Comparison of ENCODE assay signal across 2 cellular contexts in the genomic region with DNA sequence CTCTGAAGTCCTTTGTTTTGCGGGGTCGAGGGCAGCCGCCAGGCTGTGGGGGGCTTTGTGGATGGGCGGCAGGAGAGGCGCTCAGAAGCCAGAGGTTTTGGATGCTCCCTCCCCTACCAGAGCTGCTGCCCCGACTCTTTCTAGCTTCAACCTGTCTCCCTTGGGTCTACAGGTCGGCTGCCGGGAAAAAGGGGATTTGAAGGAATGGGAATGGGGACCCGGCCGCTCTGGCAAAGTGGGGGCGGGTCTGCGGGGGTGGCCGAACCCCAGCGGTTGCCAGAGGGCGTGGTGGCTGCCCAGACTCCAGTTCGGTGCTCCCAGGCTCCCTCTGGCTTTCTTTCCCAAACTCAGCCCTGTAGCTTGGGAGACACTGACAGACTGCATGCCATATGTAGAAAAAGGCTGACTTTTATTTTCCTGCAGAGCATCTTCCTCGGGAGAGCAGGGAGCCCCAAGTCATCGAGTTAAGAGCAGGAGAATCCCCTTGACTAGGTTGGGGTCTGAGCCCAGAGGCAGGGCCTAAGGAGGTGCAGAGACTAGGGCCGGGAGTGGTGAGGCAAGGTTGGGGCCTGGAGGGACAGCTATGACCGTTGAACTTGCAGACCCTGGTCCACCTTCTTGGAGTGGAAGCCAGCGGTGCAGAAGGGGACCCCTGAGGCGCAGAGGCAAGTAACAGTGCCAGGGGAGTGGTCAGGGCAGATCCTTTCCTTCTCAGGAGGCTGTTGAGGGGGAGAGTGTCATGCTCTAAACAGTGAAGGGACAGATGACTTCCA.
A peak's percentile ranks its signal among the peaks of the same experiment; 100 is the strongest.
TF ChIP-seq lines count a peak whose summit lies in the region.

No MANE protein-coding gene starts in this region.

TF ChIP-seq in WTC11, 78 proteins besides CTCF, POLR2A, EP300 and RAD21 (continues in another document):
- TF ChIP-seq CREM (CRISPR knock-in tag; IDR thresholded peaks at IDR 0.05) (0 out of 2 replicates have a peak, but pooled peaks have one; percentile 46), ZNF263 (CRISPR knock-in tag; IDR thresholded peaks at IDR 0.05; ENCODE audit: low read depth) (no peak), MXD4 (CRISPR knock-in tag; IDR thresholded peaks at IDR 0.05; ENCODE audit: borderline replicate concordance) (no peak), GTF2I (CRISPR knock-in tag; conservative IDR thresholded peaks at IDR 0.05) (no peak), SP1 (CRISPR knock-in tag; conservative IDR thresholded peaks at IDR 0.05) (no peak), RELA (CRISPR knock-in tag; IDR thresholded peaks at IDR 0.05; ENCODE audit: borderline replicate concordance) (0 out of 2 replicates have a peak, but pooled peaks have one; percentile 39), ETV6 (CRISPR knock-in tag; IDR thresholded peaks at IDR 0.05) (peak; percentile 17; the same call in 1 of the 2 replicates), SMAD3 (CRISPR knock-in tag; IDR thresholded peaks at IDR 0.05; ENCODE audit: borderline replicate concordance) (no peak), KAT7 (CRISPR knock-in tag; IDR thresholded peaks at IDR 0.05; ENCODE audit: borderline replicate concordance) (peak; percentile 43; the same call in 1 of the 2 replicates)
- TF ChIP-seq, protein P1, sequence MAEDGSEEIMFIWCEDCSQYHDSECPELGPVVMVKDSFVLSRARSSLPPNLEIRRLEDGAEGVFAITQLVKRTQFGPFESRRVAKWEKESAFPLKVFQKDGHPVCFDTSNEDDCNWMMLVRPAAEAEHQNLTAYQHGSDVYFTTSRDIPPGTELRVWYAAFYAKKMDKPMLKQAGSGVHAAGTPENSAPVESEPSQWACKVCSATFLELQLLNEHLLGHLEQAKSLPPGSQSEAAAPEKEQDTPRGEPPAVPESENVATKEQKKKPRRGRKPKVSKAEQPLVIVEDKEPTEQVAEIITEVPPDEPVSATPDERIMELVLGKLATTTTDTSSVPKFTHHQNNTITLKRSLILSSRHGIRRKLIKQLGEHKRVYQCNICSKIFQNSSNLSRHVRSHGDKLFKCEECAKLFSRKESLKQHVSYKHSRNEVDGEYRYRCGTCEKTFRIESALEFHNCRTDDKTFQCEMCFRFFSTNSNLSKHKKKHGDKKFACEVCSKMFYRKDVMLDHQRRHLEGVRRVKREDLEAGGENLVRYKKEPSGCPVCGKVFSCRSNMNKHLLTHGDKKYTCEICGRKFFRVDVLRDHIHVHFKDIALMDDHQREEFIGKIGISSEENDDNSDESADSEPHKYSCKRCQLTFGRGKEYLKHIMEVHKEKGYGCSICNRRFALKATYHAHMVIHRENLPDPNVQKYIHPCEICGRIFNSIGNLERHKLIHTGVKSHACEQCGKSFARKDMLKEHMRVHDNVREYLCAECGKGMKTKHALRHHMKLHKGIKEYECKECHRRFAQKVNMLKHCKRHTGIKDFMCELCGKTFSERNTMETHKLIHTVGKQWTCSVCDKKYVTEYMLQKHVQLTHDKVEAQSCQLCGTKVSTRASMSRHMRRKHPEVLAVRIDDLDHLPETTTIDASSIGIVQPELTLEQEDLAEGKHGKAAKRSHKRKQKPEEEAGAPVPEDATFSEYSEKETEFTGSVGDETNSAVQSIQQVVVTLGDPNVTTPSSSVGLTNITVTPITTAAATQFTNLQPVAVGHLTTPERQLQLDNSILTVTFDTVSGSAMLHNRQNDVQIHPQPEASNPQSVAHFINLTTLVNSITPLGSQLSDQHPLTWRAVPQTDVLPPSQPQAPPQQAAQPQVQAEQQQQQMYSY (CRISPR knock-in tag; IDR thresholded peaks at IDR 0.05): peak; percentile 62
- TF ChIP-seq, protein P2, sequence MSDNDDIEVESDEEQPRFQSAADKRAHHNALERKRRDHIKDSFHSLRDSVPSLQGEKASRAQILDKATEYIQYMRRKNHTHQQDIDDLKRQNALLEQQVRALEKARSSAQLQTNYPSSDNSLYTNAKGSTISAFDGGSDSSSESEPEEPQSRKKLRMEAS (CRISPR knock-in tag; IDR thresholded peaks at IDR 0.05): peak; percentile 42; the same call in 1 of the 2 replicates
- TF ChIP-seq, protein P3, sequence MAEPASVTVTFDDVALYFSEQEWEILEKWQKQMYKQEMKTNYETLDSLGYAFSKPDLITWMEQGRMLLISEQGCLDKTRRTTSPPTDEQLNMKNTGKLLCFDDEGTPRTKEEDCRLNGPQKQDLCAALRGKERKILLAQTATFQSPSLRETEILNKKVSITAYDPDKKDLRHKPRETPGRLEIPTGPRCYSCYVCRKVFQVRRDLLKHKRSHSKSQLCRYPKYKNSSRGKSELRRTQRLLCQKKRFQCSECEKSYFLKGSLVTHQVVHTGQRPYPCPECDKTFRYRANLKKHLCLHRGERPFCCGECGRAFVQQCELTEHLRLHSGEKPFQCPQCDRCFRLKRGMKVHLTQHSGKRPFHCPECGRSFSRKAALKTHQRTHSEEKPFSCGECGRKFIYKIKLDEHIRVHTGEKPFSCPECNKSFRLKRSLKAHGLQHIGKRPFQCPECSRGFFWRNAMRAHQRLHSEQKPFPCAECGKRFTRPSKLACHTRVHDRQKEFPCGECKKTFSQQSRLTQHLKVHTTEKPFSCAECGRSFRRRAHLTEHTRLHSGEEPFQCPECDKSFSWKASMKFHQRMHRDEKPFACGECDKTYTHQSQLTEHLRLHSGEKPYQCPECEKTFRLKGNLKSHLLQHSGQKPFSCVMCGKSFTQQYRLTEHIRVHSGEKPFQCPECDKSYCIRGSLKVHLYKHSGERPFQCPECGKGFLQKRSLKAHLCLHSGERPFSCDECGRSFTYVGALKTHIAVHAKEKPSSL (CRISPR knock-in tag; conservative IDR thresholded peaks at IDR 0.05): no peak
- TF ChIP-seq, protein P4, sequence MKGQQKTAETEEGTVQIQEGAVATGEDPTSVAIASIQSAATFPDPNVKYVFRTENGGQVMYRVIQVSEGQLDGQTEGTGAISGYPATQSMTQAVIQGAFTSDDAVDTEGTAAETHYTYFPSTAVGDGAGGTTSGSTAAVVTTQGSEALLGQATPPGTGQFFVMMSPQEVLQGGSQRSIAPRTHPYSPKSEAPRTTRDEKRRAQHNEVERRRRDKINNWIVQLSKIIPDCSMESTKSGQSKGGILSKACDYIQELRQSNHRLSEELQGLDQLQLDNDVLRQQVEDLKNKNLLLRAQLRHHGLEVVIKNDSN (CRISPR knock-in tag; IDR thresholded peaks at IDR 0.05): no peak
- TF ChIP-seq, protein P5, sequence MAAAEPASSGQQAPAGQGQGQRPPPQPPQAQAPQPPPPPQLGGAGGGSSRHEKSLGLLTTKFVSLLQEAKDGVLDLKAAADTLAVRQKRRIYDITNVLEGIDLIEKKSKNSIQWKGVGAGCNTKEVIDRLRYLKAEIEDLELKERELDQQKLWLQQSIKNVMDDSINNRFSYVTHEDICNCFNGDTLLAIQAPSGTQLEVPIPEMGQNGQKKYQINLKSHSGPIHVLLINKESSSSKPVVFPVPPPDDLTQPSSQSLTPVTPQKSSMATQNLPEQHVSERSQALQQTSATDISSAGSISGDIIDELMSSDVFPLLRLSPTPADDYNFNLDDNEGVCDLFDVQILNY (CRISPR knock-in tag; IDR thresholded peaks at IDR 0.05): no peak
- TF ChIP-seq, protein P6, sequence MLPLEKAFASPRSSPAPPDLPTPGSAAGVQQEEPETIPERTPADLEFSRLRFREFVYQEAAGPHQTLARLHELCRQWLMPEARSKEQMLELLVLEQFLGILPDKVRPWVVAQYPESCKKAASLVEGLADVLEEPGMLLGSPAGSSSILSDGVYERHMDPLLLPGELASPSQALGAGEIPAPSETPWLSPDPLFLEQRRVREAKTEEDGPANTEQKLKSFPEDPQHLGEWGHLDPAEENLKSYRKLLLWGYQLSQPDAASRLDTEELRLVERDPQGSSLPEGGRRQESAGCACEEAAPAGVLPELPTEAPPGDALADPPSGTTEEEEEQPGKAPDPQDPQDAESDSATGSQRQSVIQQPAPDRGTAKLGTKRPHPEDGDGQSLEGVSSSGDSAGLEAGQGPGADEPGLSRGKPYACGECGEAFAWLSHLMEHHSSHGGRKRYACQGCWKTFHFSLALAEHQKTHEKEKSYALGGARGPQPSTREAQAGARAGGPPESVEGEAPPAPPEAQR (CRISPR knock-in tag; IDR thresholded peaks at IDR 0.05): no peak

TF ChIP-seq in HepG2, 621 proteins besides CTCF, POLR2A, EP300 and RAD21 (continues in another document):
- TF ChIP-seq NFE2L1 (CRISPR knock-in tag; IDR thresholded peaks at IDR 0.05; ENCODE audit: borderline replicate concordance) (0 out of 2 replicates have a peak, but pooled peaks have one; percentile 17), ZFP90 (CRISPR knock-in tag; IDR thresholded peaks at IDR 0.05; ENCODE audit: borderline replicate concordance) (0 out of 2 replicates have a peak, but pooled peaks have one; percentile 44), ZNF607 (CRISPR knock-in tag; IDR thresholded peaks at IDR 0.05; ENCODE audit: borderline replicate concordance) (no peak), GATAD2A (CRISPR knock-in tag; IDR thresholded peaks at IDR 0.05) (no peak), TARDBP (CRISPR knock-in tag; IDR thresholded peaks at IDR 0.05) (0 out of 2 replicates have a peak, but pooled peaks have one; percentile 18), SATB2 (CRISPR knock-in tag; IDR thresholded peaks at IDR 0.05) (no peak), TGIF2 (CRISPR knock-in tag; IDR thresholded peaks at IDR 0.05) (0 out of 2 replicates have a peak, but pooled peaks have one; percentile 10), MED13 (CRISPR knock-in tag; IDR thresholded peaks at IDR 0.05) (peak; percentile 10; the same call in 1 of the 2 replicates), PRMT3 (CRISPR knock-in tag; IDR thresholded peaks at IDR 0.05; ENCODE audit: borderline replicate concordance, low read depth) (no peak), SSRP1 (CRISPR knock-in tag; IDR thresholded peaks at IDR 0.05) (no peak)
- TF ChIP-seq, protein P7, sequence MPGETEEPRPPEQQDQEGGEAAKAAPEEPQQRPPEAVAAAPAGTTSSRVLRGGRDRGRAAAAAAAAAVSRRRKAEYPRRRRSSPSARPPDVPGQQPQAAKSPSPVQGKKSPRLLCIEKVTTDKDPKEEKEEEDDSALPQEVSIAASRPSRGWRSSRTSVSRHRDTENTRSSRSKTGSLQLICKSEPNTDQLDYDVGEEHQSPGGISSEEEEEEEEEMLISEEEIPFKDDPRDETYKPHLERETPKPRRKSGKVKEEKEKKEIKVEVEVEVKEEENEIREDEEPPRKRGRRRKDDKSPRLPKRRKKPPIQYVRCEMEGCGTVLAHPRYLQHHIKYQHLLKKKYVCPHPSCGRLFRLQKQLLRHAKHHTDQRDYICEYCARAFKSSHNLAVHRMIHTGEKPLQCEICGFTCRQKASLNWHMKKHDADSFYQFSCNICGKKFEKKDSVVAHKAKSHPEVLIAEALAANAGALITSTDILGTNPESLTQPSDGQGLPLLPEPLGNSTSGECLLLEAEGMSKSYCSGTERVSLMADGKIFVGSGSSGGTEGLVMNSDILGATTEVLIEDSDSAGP (CRISPR knock-in tag; IDR thresholded peaks at IDR 0.05; ENCODE audit: borderline replicate concordance): peak; percentile 3; the same call in 1 of the 2 replicates
- TF ChIP-seq, protein P8, sequence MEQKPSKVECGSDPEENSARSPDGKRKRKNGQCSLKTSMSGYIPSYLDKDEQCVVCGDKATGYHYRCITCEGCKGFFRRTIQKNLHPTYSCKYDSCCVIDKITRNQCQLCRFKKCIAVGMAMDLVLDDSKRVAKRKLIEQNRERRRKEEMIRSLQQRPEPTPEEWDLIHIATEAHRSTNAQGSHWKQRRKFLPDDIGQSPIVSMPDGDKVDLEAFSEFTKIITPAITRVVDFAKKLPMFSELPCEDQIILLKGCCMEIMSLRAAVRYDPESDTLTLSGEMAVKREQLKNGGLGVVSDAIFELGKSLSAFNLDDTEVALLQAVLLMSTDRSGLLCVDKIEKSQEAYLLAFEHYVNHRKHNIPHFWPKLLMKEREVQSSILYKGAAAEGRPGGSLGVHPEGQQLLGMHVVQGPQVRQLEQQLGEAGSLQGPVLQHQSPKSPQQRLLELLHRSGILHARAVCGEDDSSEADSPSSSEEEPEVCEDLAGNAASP (CRISPR knock-in tag; IDR thresholded peaks at IDR 0.05; ENCODE audit: borderline replicate concordance): no peak
- TF ChIP-seq, protein P9, sequence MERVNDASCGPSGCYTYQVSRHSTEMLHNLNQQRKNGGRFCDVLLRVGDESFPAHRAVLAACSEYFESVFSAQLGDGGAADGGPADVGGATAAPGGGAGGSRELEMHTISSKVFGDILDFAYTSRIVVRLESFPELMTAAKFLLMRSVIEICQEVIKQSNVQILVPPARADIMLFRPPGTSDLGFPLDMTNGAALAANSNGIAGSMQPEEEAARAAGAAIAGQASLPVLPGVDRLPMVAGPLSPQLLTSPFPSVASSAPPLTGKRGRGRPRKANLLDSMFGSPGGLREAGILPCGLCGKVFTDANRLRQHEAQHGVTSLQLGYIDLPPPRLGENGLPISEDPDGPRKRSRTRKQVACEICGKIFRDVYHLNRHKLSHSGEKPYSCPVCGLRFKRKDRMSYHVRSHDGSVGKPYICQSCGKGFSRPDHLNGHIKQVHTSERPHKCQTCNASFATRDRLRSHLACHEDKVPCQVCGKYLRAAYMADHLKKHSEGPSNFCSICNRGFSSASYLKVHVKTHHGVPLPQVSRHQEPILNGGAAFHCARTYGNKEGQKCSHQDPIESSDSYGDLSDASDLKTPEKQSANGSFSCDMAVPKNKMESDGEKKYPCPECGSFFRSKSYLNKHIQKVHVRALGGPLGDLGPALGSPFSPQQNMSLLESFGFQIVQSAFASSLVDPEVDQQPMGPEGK (CRISPR knock-in tag; IDR thresholded peaks at IDR 0.05): peak; percentile 52; the same call in 1 of the 2 replicates
- TF ChIP-seq, protein P10, sequence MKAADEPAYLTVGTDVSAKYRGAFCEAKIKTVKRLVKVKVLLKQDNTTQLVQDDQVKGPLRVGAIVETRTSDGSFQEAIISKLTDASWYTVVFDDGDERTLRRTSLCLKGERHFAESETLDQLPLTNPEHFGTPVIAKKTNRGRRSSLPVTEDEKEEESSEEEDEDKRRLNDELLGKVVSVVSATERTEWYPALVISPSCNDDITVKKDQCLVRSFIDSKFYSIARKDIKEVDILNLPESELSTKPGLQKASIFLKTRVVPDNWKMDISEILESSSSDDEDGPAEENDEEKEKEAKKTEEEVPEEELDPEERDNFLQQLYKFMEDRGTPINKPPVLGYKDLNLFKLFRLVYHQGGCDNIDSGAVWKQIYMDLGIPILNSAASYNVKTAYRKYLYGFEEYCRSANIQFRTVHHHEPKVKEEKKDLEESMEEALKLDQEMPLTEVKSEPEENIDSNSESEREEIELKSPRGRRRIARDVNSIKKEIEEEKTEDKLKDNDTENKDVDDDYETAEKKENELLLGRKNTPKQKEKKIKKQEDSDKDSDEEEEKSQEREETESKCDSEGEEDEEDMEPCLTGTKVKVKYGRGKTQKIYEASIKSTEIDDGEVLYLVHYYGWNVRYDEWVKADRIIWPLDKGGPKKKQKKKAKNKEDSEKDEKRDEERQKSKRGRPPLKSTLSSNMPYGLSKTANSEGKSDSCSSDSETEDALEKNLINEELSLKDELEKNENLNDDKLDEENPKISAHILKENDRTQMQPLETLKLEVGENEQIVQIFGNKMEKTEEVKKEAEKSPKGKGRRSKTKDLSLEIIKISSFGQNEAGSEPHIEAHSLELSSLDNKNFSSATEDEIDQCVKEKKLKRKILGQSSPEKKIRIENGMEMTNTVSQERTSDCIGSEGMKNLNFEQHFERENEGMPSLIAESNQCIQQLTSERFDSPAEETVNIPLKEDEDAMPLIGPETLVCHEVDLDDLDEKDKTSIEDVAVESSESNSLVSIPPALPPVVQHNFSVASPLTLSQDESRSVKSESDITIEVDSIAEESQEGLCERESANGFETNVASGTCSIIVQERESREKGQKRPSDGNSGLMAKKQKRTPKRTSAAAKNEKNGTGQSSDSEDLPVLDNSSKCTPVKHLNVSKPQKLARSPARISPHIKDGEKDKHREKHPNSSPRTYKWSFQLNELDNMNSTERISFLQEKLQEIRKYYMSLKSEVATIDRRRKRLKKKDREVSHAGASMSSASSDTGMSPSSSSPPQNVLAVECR (CRISPR knock-in tag; IDR thresholded peaks at IDR 0.05; ENCODE audit: borderline replicate concordance): peak; percentile 4; the same call in 1 of the 2 replicates
